In genomic region chr20:3043381-3043780, GRCh38 we compare ENCODE assay signal across 1 cellular context.
TF ChIP-seq lines count a peak whose summit lies in the region.

GNRH2 (plus strand) TSS chr20:3043622; CDS start chr20:3044415, 793 bp downstream.

TF ChIP-seq in GM23338, 12 proteins besides CTCF, POLR2A, EP300 and RAD21 (continued from another document):
- TF ChIP-seq REST (IDR thresholded peaks at IDR 0.05; ENCODE audit: unreplicated experiment) (no peak), JUNB (IDR thresholded peaks at IDR 0.05; ENCODE audit: unreplicated experiment) (no peak), ZNF114 (CRISPR knock-in tag; IDR thresholded peaks at IDR 0.05) (no peak), EZH2phosphoT487 (IDR thresholded peaks at IDR 0.05; ENCODE audit: unreplicated experiment) (no peak), ETS1 (IDR thresholded peaks at IDR 0.05) (no peak)
TF ChIP-seq in GM23338: peak in this region for 0.
